In genomic region chr3:45612138-45612537, GRCh38 we compare ENCODE assay signal across 18 cellular contexts. TPM values are rescaled to one million over a fixed set of nuclear protein-coding genes. Genes with fewer than 3 reads are reported as not detected.
DNase-seq lines count a peak whose midpoint lies in the region; ATAC-seq and TF ChIP-seq lines count a peak whose summit lies in the region.
"Had no signal": no experiment of that assay in that cellular context is flagged by ENCODE, and none has a peak within 500 bp of the region (broad histone marks: within the 10 kb centered on the region; RNA-seq: fewer than 3 reads in every experiment).

No MANE protein-coding gene starts in this region.

- POLR2A ChIA-PET in CD8-positive, alpha-beta T cell (lab: Charles Lee), result no interaction called here

- H3K36me3 ChIP-seq in CD8-positive, alpha-beta T cell (ENCODE audit: insufficient read depth, low read length), result no peaks in the 10 kb centered on the region
- peaks cover 8 to 16% of the 10 kb centered on the region in 2 experiments for H3K36me3 ChIP-seq in mesenchymal stem cell (ENCODE audit: control insufficient read depth in 1 of 2, insufficient read depth in 2 of 2, low read depth in 1 of 2, low read length in 2 of 2)
- H3K36me3 ChIP-seq: prostate gland, transverse colon had no signal

- H3K27ac Mint-ChIP-seq in CD8-positive, alpha-beta T cell, result peak overlapping the region; percentile 1
- H3K27ac Mint-ChIP-seq in nephron, result peak overlapping the region in 2 of 3 experiments; percentile 41 to 44
- H3K27ac Mint-ChIP-seq: activated naive CD4-positive, alpha-beta T cell treated with anti-CD3 and anti-CD28 coated beads, Interleukin-2, amount 50 U/mL, for 72 hours had no signal

- no peak overlapping the region for H3K18ac ChIP-seq in mesenchymal stem cell (ENCODE audit: low read depth in 1 of 2, low read length in 2 of 2)

- H3K4me1 Mint-ChIP-seq in CD8-positive, alpha-beta T cell (ENCODE audit: low read depth), result peaks cover 43% of the 10 kb centered on the region
- peaks cover 81% of the 10 kb centered on the region for H3K4me1 Mint-ChIP-seq in nephron

- no peak overlapping the region for H3K4me2 ChIP-seq in mesenchymal stem cell (ENCODE audit: low read length, poor library complexity, severe bottlenecking)

- TF ChIP-seq CTCF in CD8-positive, alpha-beta T cell (IDR thresholded peaks at IDR 0.05), result no peak
- TF ChIP-seq CTCF in VCaP (conservative IDR thresholded peaks at IDR 0.05) (no peak), nephron (IDR thresholded peaks at IDR 0.05; ENCODE audit: unreplicated experiment in 3 of 3) (no peak)

- H3K27ac ChIP-seq in CD8-positive, alpha-beta T cell (ENCODE audit: low read depth, low read length), result no peak overlapping the region
- peak overlapping the region; percentile 24 for H3K27ac ChIP-seq in VCaP
- H3K27ac ChIP-seq in mesenchymal stem cell (ENCODE audit: low read length, poor library complexity, severe bottlenecking), result no peak overlapping the region
- H3K27ac ChIP-seq: transverse colon had no signal

- 97% methylated on average over 3 of the region's 3 CpGs for WGBS in mesenchymal stem cell

- H3K9me3 ChIP-seq in CD8-positive, alpha-beta T cell (ENCODE audit: low read length), result no peaks in the 10 kb centered on the region
- no peaks in the 10 kb centered on the region for H3K9me3 ChIP-seq in mesenchymal stem cell (ENCODE audit: control insufficient read depth, low read length)
- H3K9me3 ChIP-seq: prostate gland, transverse colon had no signal

- H3K4me3 ChIP-seq in CD8-positive, alpha-beta T cell (ENCODE audit: low read depth, low read length), result no peak overlapping the region
- no peak overlapping the region for H3K4me3 ChIP-seq in mesenchymal stem cell (ENCODE audit: insufficient read depth in 1 of 2, low read depth in 1 of 2, low read length in 2 of 2)
- H3K4me3 ChIP-seq: prostate gland, transverse colon had no signal

- no peak for DNase-seq in CD8-positive, alpha-beta T cell
- no peak for DNase-seq in mesenchymal stem cell
- no peak for DNase-seq in effector CD8-positive, alpha-beta T cell (lab: John Stamatoyannopoulos, UW)
- DNase-seq: activated CD4-positive, alpha-beta T cell treated with anti-CD3 and anti-CD28 coated beads for 48 hours; CD8-positive, alpha-beta memory T cell; left cardiac atrium; natural killer cell; NCI-H524; stimulated activated naive CD4-positive, alpha-beta T cell had no signal

- H2BK120ac ChIP-seq in mesenchymal stem cell (ENCODE audit: low read depth, low read length), result no peak overlapping the region

- no peak overlapping the region for H2AFZ ChIP-seq in mesenchymal stem cell (ENCODE audit: low read depth, low read length)

- no peak overlapping the region for H3K4ac ChIP-seq in mesenchymal stem cell (ENCODE audit: low read depth in 1 of 2, low read length in 2 of 2)

- no peak overlapping the region for H3K9ac ChIP-seq in mesenchymal stem cell (ENCODE audit: low read length)

- H3K9me3 Mint-ChIP-seq in CD8-positive, alpha-beta T cell, result no peaks in the 10 kb centered on the region
- no peaks in the 10 kb centered on the region for H3K9me3 Mint-ChIP-seq in nephron
- H3K9me3 Mint-ChIP-seq: activated naive CD4-positive, alpha-beta T cell treated with anti-CD3 and anti-CD28 coated beads, Interleukin-2, amount 50 U/mL, for 72 hours; activated T-helper 1 cell treated with anti-CD3 and anti-CD28 coated beads, Interleukin-12 subunit alpha, Interleukin-12 subunit beta, Interleukin-2, Interleukin-4 antibody, amounts not matched to agents 30 ng/mL and 10 ng/mL and 1 ng/mL, durations not matched to agents 14 hours and 24 hours and 36 hours; CD8-positive, alpha-beta memory T cell; natural killer cell had no signal

- H2BK15ac ChIP-seq in mesenchymal stem cell (ENCODE audit: low read depth, poor library complexity, severe bottlenecking), result no peak overlapping the region

- H2BK12ac ChIP-seq in mesenchymal stem cell (ENCODE audit: low read length in 2 of 2), result no peak overlapping the region

- no peak overlapping the region for H4K8ac ChIP-seq in mesenchymal stem cell (ENCODE audit: low read length)

- H3K27me3 Mint-ChIP-seq in CD8-positive, alpha-beta T cell (ENCODE audit: low read depth), result no peaks in the 10 kb centered on the region
- H3K27me3 Mint-ChIP-seq in nephron (ENCODE audit: low read depth), result no peaks in the 10 kb centered on the region
- H3K27me3 Mint-ChIP-seq: CD8-positive, alpha-beta memory T cell had no signal

- H3K4me1 ChIP-seq in CD8-positive, alpha-beta T cell (ENCODE audit: insufficient read depth, low read length), result no peaks in the 10 kb centered on the region
- H3K4me1 ChIP-seq in mesenchymal stem cell (ENCODE audit: control insufficient read depth, insufficient read depth, low read depth, low read length), result peaks cover 31% of the 10 kb centered on the region

- intact Hi-C loops in CD8-positive, alpha-beta T cell (cut with DNase I, micrococcal nuclease), result no loop called here

- CTCF ChIA-PET in CD8-positive, alpha-beta T cell (lab: Charles Lee), result no interaction called here

- no peak overlapping the region for H3K4me3 Mint-ChIP-seq in CD8-positive, alpha-beta T cell
- H3K4me3 Mint-ChIP-seq in nephron, result no peak overlapping the region
- H3K4me3 Mint-ChIP-seq: activated T-helper 1 cell treated with anti-CD3 and anti-CD28 coated beads, Interleukin-12 subunit alpha, Interleukin-12 subunit beta, Interleukin-2, Interleukin-4 antibody, amounts not matched to agents 30 ng/mL and 10 ng/mL and 1 ng/mL, durations not matched to agents 14 hours and 24 hours and 36 hours; natural killer cell had no signal

- H2AK5ac ChIP-seq in mesenchymal stem cell (ENCODE audit: low read length, severe bottlenecking), result no peak overlapping the region

- H3K36me3 Mint-ChIP-seq in CD8-positive, alpha-beta T cell, result peaks cover 36% of the 10 kb centered on the region
- H3K36me3 Mint-ChIP-seq in nephron (ENCODE audit: low read depth), result peaks cover 3% of the 10 kb centered on the region
- H3K36me3 Mint-ChIP-seq: activated naive CD4-positive, alpha-beta T cell treated with anti-CD3 and anti-CD28 coated beads, Interleukin-2, amount 50 U/mL, for 72 hours; natural killer cell had no signal

- H4K91ac ChIP-seq in mesenchymal stem cell (ENCODE audit: low read length), result no peak overlapping the region

- no peak overlapping the region for H3K14ac ChIP-seq in mesenchymal stem cell (ENCODE audit: low read length in 2 of 2)

- H2BK5ac ChIP-seq in mesenchymal stem cell (ENCODE audit: low read depth, low read length, poor library complexity, severe bottlenecking), result no peak overlapping the region

- no peaks in the 10 kb centered on the region for H3K27me3 ChIP-seq in CD8-positive, alpha-beta T cell (ENCODE audit: insufficient read depth, low read length)
- H3K27me3 ChIP-seq in mesenchymal stem cell (ENCODE audit: control insufficient read depth in 1 of 2, insufficient read depth in 1 of 2, low read length in 2 of 2), result no peaks in the 10 kb centered on the region
- H3K27me3 ChIP-seq: transverse colon had no signal

- ATAC-seq in CD8-positive, alpha-beta T cell, result no peak
- ATAC-seq in HG03521 (IDR thresholded peaks at IDR 0.05; ENCODE audit: unreplicated experiment), result peak; percentile 19
- ATAC-seq in GM21390 (IDR thresholded peaks at IDR 0.05; ENCODE audit: unreplicated experiment), result no peak
- ATAC-seq in GM19467 (IDR thresholded peaks at IDR 0.05; ENCODE audit: unreplicated experiment), result no peak
- ATAC-seq: left cardiac atrium, natural killer cell had no signal

- H3K79me1 ChIP-seq in mesenchymal stem cell (replicated peaks; ENCODE audit: low read length, poor library complexity, severe bottlenecking), result peaks cover 28% of the 10 kb centered on the region

- no peak overlapping the region for H3K23ac ChIP-seq in mesenchymal stem cell (ENCODE audit: low read length in 2 of 2)

RNA-seq across cellular contexts. Expression of gene LIMD1, which starts 17.6 kb away (rescaled TPM):
- total RNA-seq in CD8-positive, alpha-beta T cell, result 10 to 100 TPM; 13.5 to 13.8 TPM
- polyA plus RNA-seq in mesenchymal stem cell (2013, experiment 1 of 2), result 9.4 TPM
- polyA plus RNA-seq in mesenchymal stem cell (2013, experiment 2 of 2), result 8.4 TPM
